8 cellular contexts compared by ENCODE assay signal in genomic region chr7:151599401-151600227, GRCh38.
DNase-seq lines count a peak whose midpoint lies in the region; ATAC-seq, FAIRE-seq and TF ChIP-seq lines count a peak whose summit lies in the region.

No MANE protein-coding gene starts in this region.

- H3K9ac ChIP-seq in H9 (ENCODE audit: extremely low read depth, insufficient read length, low read length): no peak overlapping the region

- WGBS in small intestine, 3 donors: 64 to 80% (median 79%) methylated on average over 9 to 10 of the region's 10 CpGs
- WGBS in H9 (ENCODE audit: extremely low coverage, insufficient read length, low lambda C conversion rate): no CpG with 5 or more reads among the region's 10 CpGs

- no peak overlapping the region for H2BK5ac ChIP-seq in H9 (ENCODE audit: insufficient read length, low read length)

- no peak overlapping the region for H2AFZ ChIP-seq in H9 (ENCODE audit: low read length)

- H3K4me3 Mint-ChIP-seq in activated naive CD8-positive, alpha-beta T cell treated with anti-CD3 and anti-CD28 coated beads, Interleukin-2, amount 50 U/mL, for 24 hours: no peak overlapping the region
- no peak overlapping the region for H3K4me3 Mint-ChIP-seq in H9

- 0 out of 2 replicates have a peak overlapping the region, but pooled peaks have one; percentile 2 for H3K4me3 ChIP-seq in HFF-Myc (replicated peaks; ENCODE audit: low read depth, low read length)
- H3K4me3 ChIP-seq in right atrium auricular region: no peak overlapping the region
- H3K4me3 ChIP-seq in small intestine (ENCODE audit: low read depth in 1 of 2, low read length in 2 of 2): no peak overlapping the region

- no peak overlapping the region for H4K91ac ChIP-seq in H9 (ENCODE audit: insufficient read length, low read depth, low read length)

- peak; percentile 71 for ATAC-seq in activated naive CD8-positive, alpha-beta T cell treated with anti-CD3 and anti-CD28 coated beads, Interleukin-2, amount 50 U/mL, for 24 hours
- ATAC-seq in GM19463 (IDR thresholded peaks at IDR 0.05; ENCODE audit: unreplicated experiment): no peak
- no peak for ATAC-seq in GM21447 (IDR thresholded peaks at IDR 0.05; ENCODE audit: unreplicated experiment)

- H3K4ac ChIP-seq in H9 (ENCODE audit: low read depth, low read length): no peak overlapping the region

- H3K36me3 Mint-ChIP-seq in activated naive CD8-positive, alpha-beta T cell treated with anti-CD3 and anti-CD28 coated beads, Interleukin-2, amount 50 U/mL, for 24 hours (ENCODE audit: low read depth): peaks cover 3% of the 10 kb centered on the region
- H3K36me3 Mint-ChIP-seq in H9 (ENCODE audit: insufficient read depth in 1 of 3, low read depth in 3 of 3): no peaks in the 10 kb centered on the region; a peak in 1 of 7 replicates

- H3K27me3 ChIP-seq in right atrium auricular region (no peaks in the 10 kb centered on the region), small intestine (ENCODE audit: control insufficient read depth in 2 of 2, insufficient read depth in 2 of 2, low read length in 2 of 2) (no peaks in the 10 kb centered on the region), H9 (ENCODE audit: insufficient read depth, low read length) (no peaks in the 10 kb centered on the region)

- no peak for FAIRE-seq in small intestine (lab: Jason Lieb, UNC)

- no peak overlapping the region for H2BK120ac ChIP-seq in H9 (ENCODE audit: low read depth, low read length, poor library complexity, severe bottlenecking)

- H3K27ac ChIP-seq in right atrium auricular region (peak overlapping the region; percentile 80 to 90), small intestine (ENCODE audit: low read depth in 1 of 2, low read length in 1 of 2) (peak overlapping the region in 1 of 2 donors; percentile 79), substantia nigra (ENCODE audit: low read depth, low read length, poor library complexity, severe bottlenecking) (no peak overlapping the region), H9 (ENCODE audit: insufficient read length, low read depth, low read length) (no peak overlapping the region)

- H2AK5ac ChIP-seq in H9 (ENCODE audit: insufficient read length, low read length): no peak overlapping the region

- peaks cover 17% of the 10 kb centered on the region for H3K36me3 ChIP-seq in right atrium auricular region
- peaks cover 0 to 3% of the 10 kb centered on the region in 2 donors for H3K36me3 ChIP-seq in small intestine (ENCODE audit: control insufficient read depth in 2 of 2, insufficient read depth in 2 of 2, low read length in 2 of 2)

- H3K23me2 ChIP-seq in H9 (ENCODE audit: insufficient read length, low read depth, low read length, poor library complexity, severe bottlenecking): no peaks in the 10 kb centered on the region

- H2BK20ac ChIP-seq in H9 (ENCODE audit: low read depth, low read length, poor library complexity, severe bottlenecking): no peak overlapping the region

- no peak overlapping the region for H3T11ph ChIP-seq in H9 (ENCODE audit: low read length)

- H3K23ac ChIP-seq in H9 (ENCODE audit: insufficient read length, low read depth, low read length): no peak overlapping the region

- no peak overlapping the region for H4K8ac ChIP-seq in H9 (replicated peaks; ENCODE audit: insufficient read length, low read depth, low read length)

- no peak overlapping the region for H3K14ac ChIP-seq in H9 (ENCODE audit: insufficient read depth, low read length)

- no peaks in the 10 kb centered on the region for H3K9me3 ChIP-seq in right atrium auricular region
- no peaks in the 10 kb centered on the region for H3K9me3 ChIP-seq in small intestine (ENCODE audit: control insufficient read depth, low read depth)
- no peaks in the 10 kb centered on the region for H3K9me3 ChIP-seq in H9 (ENCODE audit: control insufficient read depth, low read depth, low read length)

- H3K4me1 ChIP-seq in right atrium auricular region: peaks cover 0 to 39% of the 10 kb centered on the region in 2 donors
- no peaks in the 10 kb centered on the region for H3K4me1 ChIP-seq in small intestine (ENCODE audit: control insufficient read depth in 2 of 2, insufficient read depth in 1 of 2, low read depth in 1 of 2, low read length in 1 of 2)
- no peaks in the 10 kb centered on the region; the same call in 1 of the 2 replicates for H3K4me1 ChIP-seq in H9 (ENCODE audit: insufficient read depth, low read length)

- H4K20me1 ChIP-seq in H9 (ENCODE audit: control insufficient read depth, insufficient read depth, insufficient read length): no peaks in the 10 kb centered on the region

- DNase-seq in HFF-Myc (ENCODE audit: extremely low read depth, low read depth): peak; percentile 77
- DNase-seq in activated naive CD8-positive, alpha-beta T cell treated with anti-CD3 and anti-CD28 coated beads, Interleukin-2, amount 50 U/mL, for 24 hours: peak; percentile 9
- DNase-seq in right atrium auricular region (ENCODE audit: low spot score): peak; percentile 68
- DNase-seq in small intestine: peak; percentile 51
- no peak for DNase-seq in substantia nigra (lab: John Stamatoyannopoulos, UW)
- DNase-seq in H9: no peak

- H2BK12ac ChIP-seq in H9 (ENCODE audit: insufficient read length, low read depth, low read length): no peak overlapping the region

- H4K5ac ChIP-seq in H9 (ENCODE audit: insufficient read length, low read depth, low read length): no peak overlapping the region

- TF ChIP-seq CTCF in HFF-Myc (IDR thresholded peaks at IDR 0.05; ENCODE audit: low read depth, low read length, missing control alignments) (peak; percentile 3), right atrium auricular region (IDR thresholded peaks at IDR 0.05) (no peak), H9 (conservative IDR thresholded peaks at IDR 0.05) (no peak)

- H3K4me2 ChIP-seq in H9 (ENCODE audit: insufficient read depth, insufficient read length, low read length): no peak overlapping the region

- no peak overlapping the region for H3K18ac ChIP-seq in H9 (ENCODE audit: insufficient read length, low read depth, low read length)

- H3K79me1 ChIP-seq in H9 (ENCODE audit: insufficient read depth, low read depth, low read length, poor library complexity, severe bottlenecking): no peaks in the 10 kb centered on the region

- peaks cover 11% of the 10 kb centered on the region for H3K4me1 Mint-ChIP-seq in activated naive CD8-positive, alpha-beta T cell treated with anti-CD3 and anti-CD28 coated beads, Interleukin-2, amount 50 U/mL, for 24 hours
- peaks cover 4 to 9% of the 10 kb centered on the region in 2 experiments; a peak in 2 of 4 replicates for H3K4me1 Mint-ChIP-seq in H9

- H3K56ac ChIP-seq in H9 (ENCODE audit: insufficient read length, low read depth, low read length): no peak overlapping the region

- no peaks in the 10 kb centered on the region for H3K9me3 Mint-ChIP-seq in activated naive CD8-positive, alpha-beta T cell treated with anti-CD3 and anti-CD28 coated beads, Interleukin-2, amount 50 U/mL, for 24 hours
- H3K9me3 Mint-ChIP-seq in H9: no peaks in the 10 kb centered on the region

- H3K27ac Mint-ChIP-seq in activated naive CD8-positive, alpha-beta T cell treated with anti-CD3 and anti-CD28 coated beads, Interleukin-2, amount 50 U/mL, for 24 hours: no peak overlapping the region
- peak overlapping the region in 1 of 3 experiments; percentile 1; a peak in 1 of 7 replicates for H3K27ac Mint-ChIP-seq in H9

- no peak overlapping the region for H2BK15ac ChIP-seq in H9 (ENCODE audit: low read depth, low read length)

- H3K79me2 ChIP-seq in H9 (ENCODE audit: insufficient read depth, low read length): no peaks in the 10 kb centered on the region; the same call in 1 of the 2 replicates

- H3K27me3 Mint-ChIP-seq in activated naive CD8-positive, alpha-beta T cell treated with anti-CD3 and anti-CD28 coated beads, Interleukin-2, amount 50 U/mL, for 24 hours: no peaks in the 10 kb centered on the region
- H3K27me3 Mint-ChIP-seq in H9 (ENCODE audit: low read depth): no peaks in the 10 kb centered on the region

Comparison
In these comparisons a context has a peak if more than half of its experiments do, and no peak if none do; other contexts are left out.
1. DNase-seq: peak in HFF-Myc (single experiment), activated naive CD8-positive, alpha-beta T cell treated with anti-CD3 and anti-CD28 coated beads, Interleukin-2, amount 50 U/mL, for 24 hours (single experiment), right atrium auricular region (single experiment) and small intestine (single experiment); none in substantia nigra (0 of 49) and H9 (single experiment).
2. H3K27ac ChIP-seq: peak in right atrium auricular region (2 of 2); none in substantia nigra (single experiment) and H9 (single experiment).